Comparison of ENCODE assay signal across 12 cellular contexts in the genomic region with DNA sequence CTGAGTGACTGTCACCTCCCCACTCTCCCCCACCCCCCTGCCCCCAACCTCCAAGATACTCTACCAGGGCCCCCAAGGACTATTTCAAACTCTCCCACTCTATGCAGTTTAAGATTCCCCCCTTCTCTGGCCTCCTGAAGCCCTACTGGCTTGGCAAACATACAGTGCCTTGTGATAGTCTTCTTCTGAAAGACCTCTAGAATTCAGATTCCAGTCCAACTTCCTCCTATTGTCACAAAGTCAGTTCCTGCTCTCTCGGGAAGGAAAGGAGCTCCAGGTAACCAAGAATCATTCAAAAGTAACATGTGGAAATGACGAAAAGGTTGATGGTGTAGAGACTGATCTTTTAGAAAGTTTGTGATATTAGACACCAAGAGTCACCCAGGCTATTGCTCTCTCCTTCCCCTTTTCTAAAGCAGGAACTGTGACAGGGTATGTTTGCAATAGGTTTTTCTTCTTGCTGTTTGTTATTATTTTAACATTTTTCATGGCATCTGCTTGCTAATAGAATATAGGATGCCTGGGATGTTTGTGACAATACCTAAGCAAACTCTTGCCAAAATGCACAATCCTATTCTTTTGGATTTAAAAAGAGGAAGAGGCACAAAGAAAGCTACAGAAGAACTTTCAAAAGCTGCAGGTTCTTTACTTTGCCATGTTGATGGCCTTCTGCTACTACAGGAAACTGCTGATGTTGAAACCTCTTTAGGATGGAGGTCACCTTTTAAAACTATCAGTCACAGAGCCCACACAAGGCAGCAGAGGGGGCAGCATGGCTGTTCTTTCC.
DNase-seq lines count a peak whose midpoint lies in the region; ATAC-seq and TF ChIP-seq lines count a peak whose summit lies in the region.
"Had no signal": no experiment of that assay in that cellular context is flagged by ENCODE, and none has a peak within 500 bp of the region (broad histone marks: within the 10 kb centered on the region; RNA-seq: fewer than 3 reads in every experiment).

No MANE protein-coding gene starts in this region.

- H4K8ac ChIP-seq in H9 (replicated peaks; ENCODE audit: insufficient read length, low read depth, low read length), result no peak overlapping the region

- H3K4me3 ChIP-seq in right cardiac atrium (ENCODE audit: low read length), result no peak overlapping the region
- no peak overlapping the region for H3K4me3 ChIP-seq in mucosa of stomach (ENCODE audit: low read length)
- H3K4me3 ChIP-seq: neural progenitor cell had no signal

- 59% methylated on average over 2 of the region's 2 CpGs for WGBS in right cardiac atrium
- no CpG with 5 or more reads among the region's 2 CpGs for WGBS in H9 (ENCODE audit: extremely low coverage, insufficient read length, low lambda C conversion rate)

- H3K27ac Mint-ChIP-seq in activated T-helper 1 cell treated with anti-CD3 and anti-CD28 coated beads, Interleukin-12 subunit alpha, Interleukin-12 subunit beta, Interleukin-2, Interleukin-4 antibody, amounts not matched to agents 30 ng/mL and 10 ng/mL and 1 ng/mL, durations not matched to agents 14 hours and 24 hours and 36 hours, result peak overlapping the region; percentile 78
- no peak overlapping the region for H3K27ac Mint-ChIP-seq in H9
- H3K27ac Mint-ChIP-seq: neural progenitor cell, WTC11 had no signal

- no peak overlapping the region for H2BK12ac ChIP-seq in H9 (ENCODE audit: insufficient read length, low read depth, low read length)

- no peak overlapping the region for H3K18ac ChIP-seq in H9 (ENCODE audit: insufficient read length, low read depth, low read length)

- H3K23ac ChIP-seq in H9 (ENCODE audit: insufficient read length, low read depth, low read length), result no peak overlapping the region

- ATAC-seq in right cardiac atrium, result no peak
- no peak for ATAC-seq in Right ventricle myocardium inferior
- no peak for ATAC-seq in left lobe of liver
- no peak for ATAC-seq in GM18867 (IDR thresholded peaks at IDR 0.05; ENCODE audit: unreplicated experiment)
- ATAC-seq: WTC11 had no signal

- H3K4ac ChIP-seq in H9 (ENCODE audit: low read depth, low read length), result no peak overlapping the region

- H3K4me2 ChIP-seq in H9 (ENCODE audit: insufficient read depth, insufficient read length, low read length), result no peak overlapping the region
- H3K4me2 ChIP-seq: neural progenitor cell had no signal

- H4K5ac ChIP-seq in H9 (ENCODE audit: insufficient read length, low read depth, low read length), result no peak overlapping the region

- H2BK5ac ChIP-seq in H9 (ENCODE audit: insufficient read length, low read length), result no peak overlapping the region

- no peaks in the 10 kb centered on the region for H3K79me2 ChIP-seq in H9 (ENCODE audit: insufficient read depth, low read length)

- peak overlapping the region; percentile 48 for H3K27ac ChIP-seq in right cardiac atrium (ENCODE audit: low read length)
- no peak overlapping the region for H3K27ac ChIP-seq in H9 (ENCODE audit: insufficient read length, low read depth, low read length)
- H3K27ac ChIP-seq: neural progenitor cell had no signal

- no peak overlapping the region for H3K56ac ChIP-seq in H9 (ENCODE audit: insufficient read length, low read depth, low read length)

- intact Hi-C loops in right cardiac atrium (cut with DNase I) (loop anchor here in 2 of 4 donors (10.0 kb wide), 2 partner anchors 90 to 100 kb away; partner anchors contain the start of gene MGAT4A (in 1 of the 2)), Right ventricle myocardium inferior (cut with DNase I) (loop anchor here (5.0 kb wide), 2 partner anchors 52 to 92 kb away; partner anchors contain the start of gene MGAT4A)
- intact Hi-C loops in activated T-helper 1 cell treated with anti-CD3 and anti-CD28 coated beads, Interleukin-12 subunit alpha, Interleukin-12 subunit beta, Interleukin-2, Interleukin-4 antibody, amounts not matched to agents 30 ng/mL and 10 ng/mL and 1 ng/mL, durations not matched to agents 14 hours and 24 hours and 36 hours (cut with micrococcal nuclease), result loop anchor here (10.0 kb wide), 1 partner anchor 670 kb away; the partner anchor contains the start of gene REV1

- H3K79me1 ChIP-seq in H9 (ENCODE audit: insufficient read depth, low read depth, low read length, poor library complexity, severe bottlenecking), result no peaks in the 10 kb centered on the region

- peaks cover 5% of the 10 kb centered on the region for H3K4me1 ChIP-seq in right cardiac atrium (ENCODE audit: control insufficient read depth, insufficient read depth, low read length)
- no peaks in the 10 kb centered on the region for H3K4me1 ChIP-seq in mucosa of stomach (ENCODE audit: control insufficient read depth, insufficient read depth, low read length)
- H3K4me1 ChIP-seq in H9 (ENCODE audit: insufficient read depth, low read length), result no peaks in the 10 kb centered on the region
- H3K4me1 ChIP-seq: BE2C, neural progenitor cell had no signal

- H3K9me3 Mint-ChIP-seq in activated T-helper 1 cell treated with anti-CD3 and anti-CD28 coated beads, Interleukin-12 subunit alpha, Interleukin-12 subunit beta, Interleukin-2, Interleukin-4 antibody, amounts not matched to agents 30 ng/mL and 10 ng/mL and 1 ng/mL, durations not matched to agents 14 hours and 24 hours and 36 hours, result no peaks in the 10 kb centered on the region
- H3K9me3 Mint-ChIP-seq in H9, result peaks cover 0 to 4% of the 10 kb centered on the region in 2 experiments; a peak in 2 of 5 replicates
- H3K9me3 Mint-ChIP-seq: WTC11 had no signal

- no peaks in the 10 kb centered on the region for H3K27me3 ChIP-seq in right cardiac atrium (ENCODE audit: control insufficient read depth, insufficient read depth)
- no peaks in the 10 kb centered on the region for H3K27me3 ChIP-seq in mucosa of stomach (ENCODE audit: control insufficient read depth, insufficient read depth, low read length)
- peaks cover 11% of the 10 kb centered on the region for H3K27me3 ChIP-seq in H9 (ENCODE audit: insufficient read depth, low read length)
- H3K27me3 ChIP-seq: BE2C had no signal

- H2AFZ ChIP-seq in H9 (ENCODE audit: low read length), result no peak overlapping the region
- H2AFZ ChIP-seq: neural progenitor cell had no signal

- H2AK5ac ChIP-seq in H9 (ENCODE audit: insufficient read length, low read length), result no peak overlapping the region

- no peak for TF ChIP-seq CTCF in H9 (conservative IDR thresholded peaks at IDR 0.05)

- no peak overlapping the region for H2BK20ac ChIP-seq in H9 (ENCODE audit: low read depth, low read length, poor library complexity, severe bottlenecking)

- peaks cover 3% of the 10 kb centered on the region for H3K36me3 Mint-ChIP-seq in activated T-helper 1 cell treated with anti-CD3 and anti-CD28 coated beads, Interleukin-12 subunit alpha, Interleukin-12 subunit beta, Interleukin-2, Interleukin-4 antibody, amounts not matched to agents 30 ng/mL and 10 ng/mL and 1 ng/mL, durations not matched to agents 14 hours and 24 hours and 36 hours (ENCODE audit: low read depth)
- H3K36me3 Mint-ChIP-seq in H9 (ENCODE audit: insufficient read depth in 1 of 3, low read depth in 3 of 3), result no peaks in the 10 kb centered on the region
- H3K36me3 Mint-ChIP-seq: WTC11 had no signal

- peaks cover 7% of the 10 kb centered on the region for H3K27me3 Mint-ChIP-seq in activated T-helper 1 cell treated with anti-CD3 and anti-CD28 coated beads, Interleukin-12 subunit alpha, Interleukin-12 subunit beta, Interleukin-2, Interleukin-4 antibody, amounts not matched to agents 30 ng/mL and 10 ng/mL and 1 ng/mL, durations not matched to agents 14 hours and 24 hours and 36 hours (ENCODE audit: insufficient read depth)
- peaks cover 63% of the 10 kb centered on the region for H3K27me3 Mint-ChIP-seq in H9 (ENCODE audit: low read depth)

- H3K36me3 ChIP-seq in mucosa of stomach (ENCODE audit: control insufficient read depth, insufficient read depth, low read length), result peaks cover 11% of the 10 kb centered on the region
- H3K36me3 ChIP-seq: BE2C, neural progenitor cell had no signal

- peaks cover 3% of the 10 kb centered on the region for H3K23me2 ChIP-seq in H9 (ENCODE audit: insufficient read length, low read depth, low read length, poor library complexity, severe bottlenecking)

- peak overlapping the region; percentile 69 for H3K4me3 Mint-ChIP-seq in activated T-helper 1 cell treated with anti-CD3 and anti-CD28 coated beads, Interleukin-12 subunit alpha, Interleukin-12 subunit beta, Interleukin-2, Interleukin-4 antibody, amounts not matched to agents 30 ng/mL and 10 ng/mL and 1 ng/mL, durations not matched to agents 14 hours and 24 hours and 36 hours
- H3K4me3 Mint-ChIP-seq in H9, result 0 out of 5 replicates have a peak overlapping the region, but pooled peaks of 1 of the 2 experiments have one; percentile 27

- H3T11ph ChIP-seq in H9 (ENCODE audit: low read length), result no peak overlapping the region

- peak overlapping the region; percentile 22 for H3K9ac ChIP-seq in mucosa of stomach (ENCODE audit: low read length)
- H3K9ac ChIP-seq in H9 (ENCODE audit: extremely low read depth, insufficient read length, low read length), result no peak overlapping the region
- H3K9ac ChIP-seq: neural progenitor cell had no signal

- H3K14ac ChIP-seq in H9 (ENCODE audit: insufficient read depth, low read length), result no peak overlapping the region

- no peak for DNase-seq in right cardiac atrium
- DNase-seq in Right ventricle myocardium inferior (ENCODE audit: missing footprints), result no peak
- no peak for DNase-seq in activated T-helper 1 cell treated with anti-CD3 and anti-CD28 coated beads, Interleukin-12 subunit alpha, Interleukin-12 subunit beta, Interleukin-2, Interleukin-4 antibody, amounts not matched to agents 30 ng/mL and 10 ng/mL and 1 ng/mL, durations not matched to agents 14 hours and 24 hours and 36 hours (ENCODE audit: low spot score)
- no peak for DNase-seq in H9
- DNase-seq in NCI-H510A (lab: John Stamatoyannopoulos, UW), result no peak
- DNase-seq in left lobe of liver (ENCODE audit: low spot score), result no peak
- DNase-seq: BE2C, NCI-H226 had no signal

- no peaks in the 10 kb centered on the region for H4K20me1 ChIP-seq in H9 (ENCODE audit: control insufficient read depth, insufficient read depth, insufficient read length)

- H2BK15ac ChIP-seq in H9 (ENCODE audit: low read depth, low read length), result no peak overlapping the region

- H4K91ac ChIP-seq in H9 (ENCODE audit: insufficient read length, low read depth, low read length), result no peak overlapping the region

- H2BK120ac ChIP-seq in H9 (ENCODE audit: low read depth, low read length, poor library complexity, severe bottlenecking), result no peak overlapping the region

- no peaks in the 10 kb centered on the region for H3K9me3 ChIP-seq in right cardiac atrium (ENCODE audit: control insufficient read depth, low read length)
- H3K9me3 ChIP-seq in mucosa of stomach (ENCODE audit: control insufficient read depth, low read length), result no peaks in the 10 kb centered on the region
- no peaks in the 10 kb centered on the region for H3K9me3 ChIP-seq in H9 (ENCODE audit: control insufficient read depth, low read depth, low read length)
- H3K9me3 ChIP-seq: BE2C had no signal

- peaks cover 46% of the 10 kb centered on the region for H3K4me1 Mint-ChIP-seq in activated T-helper 1 cell treated with anti-CD3 and anti-CD28 coated beads, Interleukin-12 subunit alpha, Interleukin-12 subunit beta, Interleukin-2, Interleukin-4 antibody, amounts not matched to agents 30 ng/mL and 10 ng/mL and 1 ng/mL, durations not matched to agents 14 hours and 24 hours and 36 hours (ENCODE audit: low read depth)
- H3K4me1 Mint-ChIP-seq in H9, result peaks cover 0 to 2% of the 10 kb centered on the region in 2 experiments; a peak in 1 of 4 replicates
